In genomic region chr3:50268703-50269451, GRCh38 we compare ENCODE assay signal across 1 cellular context.
A peak's percentile ranks its signal among the peaks of the same experiment; 100 is the strongest.
TF ChIP-seq lines count a peak whose summit lies in the region.

Gene SEMA3B (plus strand): TSS chr3:50269147. CDS start chr3:50269241, 94 bp downstream.

TF ChIP-seq in HepG2, 621 proteins besides CTCF, POLR2A, EP300 and RAD21 (continued from another document and continues in another):
- TF ChIP-seq ZNF414 (CRISPR knock-in tag; IDR thresholded peaks at IDR 0.05) = no peak; the same call in 1 of the 2 replicates
- TF ChIP-seq UBTF (CRISPR knock-in tag; IDR thresholded peaks at IDR 0.05) = peak; percentile 38; the same call in 1 of the 2 replicates
- no peak for TF ChIP-seq DR1 (CRISPR knock-in tag; IDR thresholded peaks at IDR 0.05)
- TF ChIP-seq SNAI1 (CRISPR knock-in tag; IDR thresholded peaks at IDR 0.05; ENCODE audit: borderline replicate concordance) = no peak
- TF ChIP-seq ZNF574 (CRISPR knock-in tag; IDR thresholded peaks at IDR 0.05) = 0 out of 2 replicates have a peak, but pooled peaks have one; percentile 13
- TF ChIP-seq ETS1 (CRISPR knock-in tag; IDR thresholded peaks at IDR 0.05) = no peak
- peak; percentile 85; the same call in 1 of the 2 replicates for TF ChIP-seq ZNF788 (CRISPR knock-in tag; IDR thresholded peaks at IDR 0.05; ENCODE audit: borderline replicate concordance)
- peak; percentile 52; the same call in 1 of the 2 replicates for TF ChIP-seq THRA (CRISPR knock-in tag; IDR thresholded peaks at IDR 0.05; ENCODE audit: borderline replicate concordance)
- TF ChIP-seq THAP11 (CRISPR knock-in tag; IDR thresholded peaks at IDR 0.05) = peak; percentile 43; the same call in 1 of the 2 replicates
- TF ChIP-seq CSRNP2 (CRISPR knock-in tag; conservative IDR thresholded peaks at IDR 0.05; ENCODE audit: low read depth) = no peak
- TF ChIP-seq NR0B2 (CRISPR knock-in tag; IDR thresholded peaks at IDR 0.05) = peak; percentile 59; the same call in 1 of the 2 replicates
- TF ChIP-seq NAIF1 (CRISPR knock-in tag; IDR thresholded peaks at IDR 0.05; ENCODE audit: borderline replicate concordance) = no peak
- TF ChIP-seq MEF2D (CRISPR knock-in tag; IDR thresholded peaks at IDR 0.05) = 0 out of 2 replicates have a peak, but pooled peaks have one; percentile 27
- TF ChIP-seq ETV5 (CRISPR knock-in tag; IDR thresholded peaks at IDR 0.05; ENCODE audit: borderline replicate concordance) = peak; percentile 44; the same call in 1 of the 2 replicates
- no peak for TF ChIP-seq KDM3A (CRISPR knock-in tag; IDR thresholded peaks at IDR 0.05; ENCODE audit: low read depth)
- TF ChIP-seq ZNF484 (CRISPR knock-in tag; IDR thresholded peaks at IDR 0.05; ENCODE audit: borderline replicate concordance, low read depth) = no peak
- no peak for TF ChIP-seq KDM5A (IDR thresholded peaks at IDR 0.05; ENCODE audit: borderline replicate concordance, low read length)
- no peak for TF ChIP-seq ZNF598 (CRISPR knock-in tag; IDR thresholded peaks at IDR 0.05; ENCODE audit: borderline replicate concordance)
- peak; percentile 18; the same call in 1 of the 2 replicates for TF ChIP-seq KAT8 (CRISPR knock-in tag; IDR thresholded peaks at IDR 0.05)
- TF ChIP-seq HDAC6 (IDR thresholded peaks at IDR 0.05; ENCODE audit: low read depth, low read length) = no peak
- peak; percentile 77; the same call in 1 of the 2 replicates for TF ChIP-seq NCOA1 (CRISPR knock-in tag; IDR thresholded peaks at IDR 0.05)
- peak; percentile 32; the same call in 1 of the 2 replicates for TF ChIP-seq GATAD1 (CRISPR knock-in tag; IDR thresholded peaks at IDR 0.05)
- no peak for TF ChIP-seq FOXA1 (IDR thresholded peaks at IDR 0.05)
- TF ChIP-seq FOXA1 (CRISPR knock-in tag; IDR thresholded peaks at IDR 0.05) = peak; percentile 39; the same call in 1 of the 2 replicates
- no peak for TF ChIP-seq ZNF713 (CRISPR knock-in tag; IDR thresholded peaks at IDR 0.05)
- 0 out of 2 replicates have a peak, but pooled peaks have one; percentile 55 for TF ChIP-seq SMAD3 (CRISPR knock-in tag; IDR thresholded peaks at IDR 0.05)
- peak; percentile 45; the same call in 1 of the 2 replicates for TF ChIP-seq CREB1 (IDR thresholded peaks at IDR 0.05)
- no peak for TF ChIP-seq CREB1 (CRISPR knock-in tag; IDR thresholded peaks at IDR 0.05)
- TF ChIP-seq ZNF747 (CRISPR knock-in tag; IDR thresholded peaks at IDR 0.05; ENCODE audit: borderline replicate concordance) = peak; percentile 65; the same call in 1 of the 2 replicates
- no peak for TF ChIP-seq PRDM4 (CRISPR knock-in tag; IDR thresholded peaks at IDR 0.05; ENCODE audit: borderline replicate concordance)
- no peak for TF ChIP-seq TGIF2 (CRISPR knock-in tag; IDR thresholded peaks at IDR 0.05)
- no peak for TF ChIP-seq FOXO1 (CRISPR knock-in tag; IDR thresholded peaks at IDR 0.05)
- TF ChIP-seq HBP1 (CRISPR knock-in tag; IDR thresholded peaks at IDR 0.05; ENCODE audit: low read depth) = no peak
- TF ChIP-seq HMGA1 (CRISPR knock-in tag; conservative IDR thresholded peaks at IDR 0.05) = no peak
- peak; percentile 3; the same call in 1 of the 2 replicates for TF ChIP-seq SIN3A (IDR thresholded peaks at IDR 0.05; ENCODE audit: borderline replicate concordance, low read depth, low read length)
- 0 out of 2 replicates have a peak, but pooled peaks have one; percentile 10 for TF ChIP-seq ZNF331 (CRISPR knock-in tag; IDR thresholded peaks at IDR 0.05)
- TF ChIP-seq ZNF691 (CRISPR knock-in tag; IDR thresholded peaks at IDR 0.05; ENCODE audit: borderline replicate concordance, low read depth) = no peak
- 0 out of 2 replicates have a peak, but pooled peaks have one; percentile 40 for TF ChIP-seq ARNT2 (CRISPR knock-in tag; IDR thresholded peaks at IDR 0.05; ENCODE audit: low read depth)
- TF ChIP-seq IKZF4 (CRISPR knock-in tag; IDR thresholded peaks at IDR 0.05; ENCODE audit: borderline replicate concordance, low read depth, not compliant biosample characterization) = no peak
- no peak for TF ChIP-seq MTF1 (CRISPR knock-in tag; IDR thresholded peaks at IDR 0.05)
- TF ChIP-seq ZNF280D (CRISPR knock-in tag; IDR thresholded peaks at IDR 0.05) = no peak
- TF ChIP-seq MYC (CRISPR knock-in tag; IDR thresholded peaks at IDR 0.05; ENCODE audit: borderline replicate concordance) = peak; percentile 36; the same call in 1 of the 2 replicates
- TF ChIP-seq ZNF7 (CRISPR knock-in tag; IDR thresholded peaks at IDR 0.05) = no peak
